In the genomic region with DNA sequence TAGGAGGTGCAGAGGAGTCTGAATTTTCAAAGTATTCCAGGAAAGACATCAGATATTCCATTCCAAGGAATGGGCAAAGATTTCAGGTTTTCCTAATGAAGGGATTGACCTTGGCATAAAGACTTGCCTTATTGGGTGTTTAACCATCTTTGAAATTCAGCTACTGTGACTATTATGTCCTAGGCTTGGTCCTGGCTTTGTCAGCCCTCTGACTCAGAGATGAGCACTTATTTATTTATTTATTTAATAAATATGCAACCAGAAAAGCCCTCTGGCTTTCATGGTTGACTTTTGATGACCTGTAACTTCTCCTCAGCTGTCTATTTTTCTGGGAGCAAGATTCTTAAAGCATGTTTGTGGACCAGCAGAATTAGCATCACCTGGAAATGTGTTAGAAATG, we compare ENCODE assay signal across 21 cellular contexts.
"Had no signal": no experiment of that assay in that cellular context is flagged by ENCODE, and none has a peak within 500 bp of the region (broad histone marks: within the 10 kb centered on the region; RNA-seq: fewer than 3 reads in every experiment).

No MANE protein-coding gene starts in this region.

- H3K4me3 ChIP-seq: coronary artery, dorsolateral prefrontal cortex, esophagus muscularis mucosa, gastrocnemius medialis, heart right ventricle, left lung, lower lobe of right lung had no signal

- H3K27me3 ChIP-seq: esophagus muscularis mucosa, gastrocnemius medialis, heart right ventricle, left lung had no signal

- ATAC-seq: gastrocnemius medialis; heart right ventricle; left cardiac atrium; left lung; left ventricle myocardium superior; lower lobe of right lung; naive thymus-derived CD4-positive, alpha-beta T cell had no signal

- H3K9me3 ChIP-seq: esophagus muscularis mucosa, gastrocnemius medialis, heart right ventricle, left lung, lower lobe of right lung had no signal

- H3K4me1 ChIP-seq: esophagus muscularis mucosa, gastrocnemius medialis, heart right ventricle, left lung, lower lobe of right lung had no signal

- H3K27ac ChIP-seq: coronary artery, dorsolateral prefrontal cortex, epithelial cell of prostate, esophagus muscularis mucosa, gastrocnemius medialis, heart right ventricle, left lung, lower lobe of right lung had no signal

- DNase-seq: dermis blood vessel endothelial cell; dorsolateral prefrontal cortex; effector CD4-positive, alpha-beta T cell; effector memory CD4-positive, alpha-beta T cell; erythroblast; foreskin melanocyte; gastrocnemius medialis; glutamatergic neuron; head of caudate nucleus; heart right ventricle; hippocampal formation; left cardiac atrium; left lung; left ventricle myocardium superior; lower lobe of right lung; mesendoderm; midbrain; naive thymus-derived CD4-positive, alpha-beta T cell had no signal

- H3K36me3 ChIP-seq: esophagus muscularis mucosa, gastrocnemius medialis, heart right ventricle, left lung, lower lobe of right lung had no signal
